19 cellular contexts compared by ENCODE assay signal in the genomic region with DNA sequence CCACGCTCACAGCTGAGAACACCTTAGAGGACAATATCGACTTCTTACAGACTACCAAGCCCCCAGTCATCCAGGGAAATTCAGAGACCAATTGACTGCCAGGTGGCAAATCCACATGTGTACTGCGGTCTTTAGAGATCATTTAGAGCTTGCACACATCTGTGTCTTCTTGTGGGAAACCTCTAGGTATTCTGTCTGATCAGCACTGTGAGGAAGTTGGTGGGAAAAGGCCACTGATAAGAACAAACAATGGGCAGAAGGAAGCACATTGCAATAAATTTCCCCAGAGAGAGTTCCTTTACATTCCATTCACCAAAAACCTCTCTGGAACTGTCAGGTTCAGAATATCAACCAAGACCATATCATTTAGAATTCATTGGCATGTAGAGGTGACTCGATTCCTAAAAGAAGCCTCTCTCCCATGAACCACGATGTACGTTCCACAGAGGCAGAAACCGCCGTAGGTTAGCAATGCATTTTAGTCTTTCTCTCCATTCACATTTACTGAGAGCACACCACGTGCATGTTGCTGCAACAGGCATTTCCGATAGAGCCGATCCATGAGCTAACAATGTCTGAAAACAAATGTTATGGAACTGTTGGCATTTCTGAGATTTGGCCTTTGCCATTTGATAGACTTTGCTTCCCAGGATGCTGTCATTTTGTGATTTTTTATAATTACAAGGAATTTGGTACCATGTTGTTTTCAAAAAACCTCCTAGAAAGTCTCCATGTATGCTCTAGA.
DNase-seq lines count a peak whose midpoint lies in the region; ATAC-seq, FAIRE-seq and TF ChIP-seq lines count a peak whose summit lies in the region.
"Had no signal": no experiment of that assay in that cellular context is flagged by ENCODE, and none has a peak within 500 bp of the region (broad histone marks: within the 10 kb centered on the region; RNA-seq: fewer than 3 reads in every experiment).

No MANE protein-coding gene starts in this region.

- DNase-seq in bronchial epithelial cell (ENCODE audit: low read depth) (no peak), endothelial cell (ENCODE audit: low spot score) (peak; percentile 11), glomerular endothelial cell (ENCODE audit: extremely low read depth, low read depth, low spot score) (peak; percentile 92), pulmonary artery endothelial cell (ENCODE audit: low read depth, low spot score) (peak; percentile 78), heart right ventricle (no peak), GM13976 (ENCODE audit: low spot score) (no peak)
- DNase-seq: AML-193; CD4-positive, alpha-beta memory T cell; DMS153; DMS79 treated with DMSO at 0.1 percent for 48 hours; GF-D8; H9; KBM-7 had no signal

- H3K27me3 ChIP-seq in bronchial epithelial cell (ENCODE audit: control insufficient read depth, insufficient read depth, low read length) (no peaks in the 10 kb centered on the region), heart right ventricle (no peaks in the 10 kb centered on the region)

- in situ Hi-C loops in GM13976 (cut with MboI; ENCODE audit: low sequenced_read_pairs, unreplicated experiment) = no loop called here

- no peaks in the 10 kb centered on the region for H3K9me3 Mint-ChIP-seq in endothelial cell (ENCODE audit: unreplicated experiment)
- H3K9me3 Mint-ChIP-seq: CD4-positive, alpha-beta memory T cell; H9; IgD-negative memory B cell had no signal

- H3K36me3 ChIP-seq in bronchial epithelial cell (ENCODE audit: control insufficient read depth, insufficient read depth, low read length) (no peaks in the 10 kb centered on the region), heart right ventricle (peaks cover 0 to 19% (median 0%) of the 10 kb centered on the region in 9 donors)

- intact Hi-C loops in heart right ventricle (cut with DNase I) = loop anchor here in 2 of 10 donors (5.0 kb wide), 1 partner anchor 63 kb away; no protein-coding TSS in a partner anchor

- peaks cover 0 to 38% (median 26%) of the 10 kb centered on the region in 9 donors for H3K4me1 ChIP-seq in heart right ventricle

- H3K4me3 ChIP-seq in bronchial epithelial cell (ENCODE audit: low read depth, low read length) (no peak overlapping the region), heart right ventricle (no peak overlapping the region)
- H3K4me3 ChIP-seq: A549 had no signal

- no peak overlapping the region for H3K27ac ChIP-seq in heart right ventricle
- H3K27ac ChIP-seq: C4-2B had no signal

- H3K27ac Mint-ChIP-seq in endothelial cell (ENCODE audit: unreplicated experiment) = peak overlapping the region; percentile 97
- H3K27ac Mint-ChIP-seq: CD4-positive, alpha-beta memory T cell; H9; IgD-negative memory B cell had no signal

- peaks cover 38% of the 10 kb centered on the region for H3K4me1 Mint-ChIP-seq in endothelial cell (ENCODE audit: unreplicated experiment)
- H3K4me1 Mint-ChIP-seq: CD4-positive, alpha-beta memory T cell; H9; IgD-negative memory B cell had no signal

- no peaks in the 10 kb centered on the region for H3K9me3 ChIP-seq in heart right ventricle
- H3K9me3 ChIP-seq: A549 had no signal

- peaks cover 18% of the 10 kb centered on the region for H3K36me3 Mint-ChIP-seq in endothelial cell (ENCODE audit: low read depth, unreplicated experiment)

- H3K27me3 Mint-ChIP-seq in endothelial cell (ENCODE audit: unreplicated experiment) = peaks cover 2% of the 10 kb centered on the region
- H3K27me3 Mint-ChIP-seq: CD4-positive, alpha-beta memory T cell; IgD-negative memory B cell had no signal

- FAIRE-seq in bronchial epithelial cell (lab: Jason Lieb, UNC) = peak; percentile 70
- FAIRE-seq: A549, GM19239, H1 had no signal

- 79 to 80% methylated on average over 11 of the region's 11 CpGs for WGBS in heart right ventricle, 2 donors

- TF ChIP-seq CTCF in bronchial epithelial cell (IDR thresholded peaks at IDR 0.05; ENCODE audit: insufficient read depth, low read length, severe bottlenecking) (no peak), endothelial cell (IDR thresholded peaks at IDR 0.05; ENCODE audit: unreplicated experiment) (no peak), heart right ventricle (IDR thresholded peaks at IDR 0.05) (no peak), GM13976 (IDR thresholded peaks at IDR 0.05; ENCODE audit: borderline replicate concordance, control extremely low read depth, extremely low read depth, insufficient read depth, missing control alignments) (no peak)

- H3K4me3 Mint-ChIP-seq in endothelial cell (ENCODE audit: unreplicated experiment) = peak overlapping the region; percentile 19
- H3K4me3 Mint-ChIP-seq: CD4-positive, alpha-beta memory T cell; H9 had no signal

- ATAC-seq in heart right ventricle = no peak
- ATAC-seq in GM19023 (IDR thresholded peaks at IDR 0.05; ENCODE audit: unreplicated experiment) = no peak
- ATAC-seq: A549 had no signal

Comparison
In these comparisons a context has a peak if more than half of its experiments do, and no peak if none do; other contexts are left out.
1. DNase-seq: peak in endothelial cell (single experiment), glomerular endothelial cell (single experiment) and pulmonary artery endothelial cell (single experiment); none in bronchial epithelial cell (single experiment), heart right ventricle (0 of 2) and GM13976 (single experiment).